Comparison of ENCODE assay signal across 8 cellular contexts in genomic region chr1:31936966-31937299, GRCh38. TPM values are rescaled to one million over a fixed set of nuclear protein-coding genes. Genes with fewer than 3 reads are reported as not detected.
DNase-seq lines count a peak whose midpoint lies in the region; ATAC-seq and TF ChIP-seq lines count a peak whose summit lies in the region.

No MANE protein-coding gene starts in this region.

- no peaks in the 10 kb centered on the region for H3K9me3 Mint-ChIP-seq in T-cell

- H3K36me3 ChIP-seq in GM06990 (ENCODE audit: control insufficient read depth, insufficient read depth, low read length) (no peaks in the 10 kb centered on the region), fibroblast of lung (ENCODE audit: control insufficient read depth, insufficient read depth, low read length) (no peaks in the 10 kb centered on the region), psoas muscle (ENCODE audit: insufficient read depth in 1 of 2, low read depth in 1 of 2) (no peaks in the 10 kb centered on the region)

- H3K36me3 Mint-ChIP-seq in T-cell = no peaks in the 10 kb centered on the region

- peaks cover 8% of the 10 kb centered on the region for H4K20me1 ChIP-seq in fibroblast of lung (ENCODE audit: control insufficient read depth, extremely low read depth, insufficient read depth, low read length)

- H3K4me3 Mint-ChIP-seq in T-cell = peak overlapping the region; percentile 89 to 94 (median 90)

- peak overlapping the region; percentile 98 for H3K4me2 ChIP-seq in fibroblast of lung (ENCODE audit: extremely low read depth, insufficient read depth, low read length)

- H3K79me2 ChIP-seq in fibroblast of lung (ENCODE audit: control insufficient read depth, insufficient read depth, low read length) = peaks cover 57% of the 10 kb centered on the region

- intact Hi-C loops in psoas muscle (cut with DNase I) = no loop called here

- H3K27ac Mint-ChIP-seq in T-cell = peak overlapping the region; percentile 89 to 96

- POLR2A ChIA-PET in T-cell (lab: Charles Lee) = interaction anchor here in 1 of 2 donors (0.5 kb wide), 2 partner anchors 9 to 171 kb away, joined by 4 to 6 read pairs; partner anchors contain the start of gene KPNA6

- peaks cover 22% of the 10 kb centered on the region for H3K4me1 ChIP-seq in fibroblast of lung (ENCODE audit: control insufficient read depth, extremely low read depth, insufficient read depth, low read length)
- H3K4me1 ChIP-seq in psoas muscle = peaks cover 43% of the 10 kb centered on the region

- no peak for TF ChIP-seq CTCF in GM06990 (IDR thresholded peaks at IDR 0.05; ENCODE audit: insufficient read depth, low read length, poor library complexity, severe bottlenecking)
- TF ChIP-seq CTCF in fibroblast of lung (conservative IDR thresholded peaks at IDR 0.05 in 1 of 2, IDR thresholded peaks at IDR 0.05 in 1 of 2; ENCODE audit: low read depth in 1 of 2, low read length in 2 of 2) = no peak
- TF ChIP-seq CTCF in psoas muscle (IDR thresholded peaks at IDR 0.05) = no peak

- 1 to 3% (median 2%) methylated on average over 2 of the region's 2 CpGs for WGBS in psoas muscle, 3 donors

- H3K27ac ChIP-seq in fibroblast of lung (ENCODE audit: insufficient read depth, low read length) (peak overlapping the region; percentile 96), psoas muscle (peak overlapping the region; percentile 90)

- CTCF ChIA-PET in T-cell (lab: Charles Lee) = interaction anchor here in 1 of 2 donors (1.2 to 2.0 kb wide), 2 partner anchors 16 to 23 kb away, joined by 3 to 20 read pairs; no protein-coding TSS in a partner anchor

- no peak for ATAC-seq in T-cell (replicated peaks in 1 of 4)
- no peak for ATAC-seq in psoas muscle
- ATAC-seq in HG03432 (IDR thresholded peaks at IDR 0.05; ENCODE audit: unreplicated experiment) = no peak

- peak overlapping the region; percentile 77 for H3K4me3 ChIP-seq in GM06990 (replicated peaks; ENCODE audit: low read depth, low read length)
- H3K4me3 ChIP-seq in fibroblast of lung (replicated peaks in 1 of 4; ENCODE audit: control extremely low read depth in 1 of 4, insufficient read depth in 1 of 4, low read depth in 3 of 4, low read length in 4 of 4) = peak overlapping the region; percentile 46 to 97 (median 80)
- peak overlapping the region; percentile 70 for H3K4me3 ChIP-seq in psoas muscle

- H3K27me3 ChIP-seq in GM06990 (replicated peaks; ENCODE audit: control insufficient read depth, insufficient read depth, low read length) (no peaks in the 10 kb centered on the region), fibroblast of lung (ENCODE audit: control insufficient read depth, insufficient read depth, low read length) (no peaks in the 10 kb centered on the region), psoas muscle (ENCODE audit: insufficient read depth in 3 of 3, low read length in 2 of 3) (no peaks in the 10 kb centered on the region)

- H2AFZ ChIP-seq in fibroblast of lung (ENCODE audit: low read length) = no peak overlapping the region

- peak overlapping the region; percentile 84 for H3K9ac ChIP-seq in fibroblast of lung (ENCODE audit: insufficient read depth, low read length)

- DNase-seq in GM06990 (ENCODE audit: extremely low read depth, insufficient read length) (no peak), T-cell (no peak), fibroblast of lung (ENCODE audit: low read depth in 2 of 2) (no peak), psoas muscle (no peak), islet precursor cell (no peak), DMS79 treated with DMSO at 0.1 percent for 48 hours (lab: John Stamatoyannopoulos, UW) (no peak), COLO829 (ENCODE audit: low spot score) (no peak)

- peaks cover 70 to 88% (median 70%) of the 10 kb centered on the region in 3 donors for H3K4me1 Mint-ChIP-seq in T-cell

- no peaks in the 10 kb centered on the region for H3K27me3 Mint-ChIP-seq in T-cell

- H3K9me3 ChIP-seq in fibroblast of lung (ENCODE audit: control insufficient read depth, insufficient read depth, low read depth, low read length) (no peaks in the 10 kb centered on the region), psoas muscle (no peaks in the 10 kb centered on the region)

RNA-seq across cellular contexts. Expression of gene PTP4A2, which starts 1.2 kb away (rescaled TPM):
- total RNA-seq in T-cell (100 to 1,000 TPM; 187 to 341 (median 224) TPM), fibroblast of lung (268 and 366 TPM in 2 replicates), psoas muscle (100 to 1,000 TPM; 290 to 532 (median 433) TPM)
- polyA plus RNA-seq in fibroblast of lung (398 and 429 TPM in 2 replicates), psoas muscle (100 to 1,000 TPM; 246 to 729 (median 300) TPM)
- polyA plus RNA-seq in fibroblast of lung (2012) = 353 and 388 TPM in 2 replicates
- 161 and 218 TPM in 2 replicates for polyA minus RNA-seq in fibroblast of lung (ENCODE audit: low replicate concordance)
